7 cellular contexts compared by ENCODE assay signal in the genomic region with DNA sequence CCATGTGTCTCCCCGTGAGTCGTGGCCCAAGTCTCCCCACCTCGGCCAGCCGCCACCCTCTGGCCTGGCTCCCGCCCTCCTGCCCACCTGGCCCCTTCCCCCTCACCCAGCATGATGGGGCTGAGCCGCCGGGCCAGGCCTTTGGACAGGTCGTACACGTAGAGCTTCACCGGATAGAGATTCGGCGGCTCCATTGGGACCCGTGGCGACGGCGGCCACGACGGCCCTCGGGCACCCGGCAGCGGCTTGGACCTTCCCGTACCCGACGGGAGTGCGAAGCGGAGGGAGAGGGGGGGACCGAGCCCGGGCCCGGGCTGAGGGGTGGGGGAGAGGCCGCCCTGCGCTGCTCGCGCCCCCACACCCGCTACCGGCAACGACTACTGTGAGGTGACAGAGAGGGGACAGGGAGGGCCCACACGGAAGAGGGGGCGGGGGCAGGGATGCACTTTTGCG. TPM values are rescaled to one million over a fixed set of nuclear protein-coding genes. Genes with fewer than 3 reads are reported as not detected.
A peak's percentile ranks its signal among the peaks of the same experiment; 100 is the strongest.
DNase-seq lines count a peak whose midpoint lies in the region; ATAC-seq, FAIRE-seq and TF ChIP-seq lines count a peak whose summit lies in the region.

DESI1 (minus strand) TSS at position 398 of the 453 bp plus-strand sequence; CDS start at position 194, 204 bp downstream.

- 0% methylated on average over 7 of the region's 39 CpGs for WGBS in HepG2 (ENCODE audit: low lambda C conversion rate)

- POLR2A ChIA-PET in HepG2 (lab: Yijun Ruan, JAX), result interaction anchor here (0.7 to 5.2 kb wide), 34 partner anchors 8 to 326 kb away, joined by 3 to 78 read pairs (median 5); partner anchors contain the start of genes CENPM, CSDC2, PHF5A and PMM1

- H3K4me3 ChIP-seq in NB4 (ENCODE audit: low read depth, low read length) (peak within 1 kb of the TSS; percentile 96), cardiac fibroblast (replicated peaks in 1 of 2; ENCODE audit: low read depth in 2 of 2, low read length in 2 of 2) (peak within 1 kb of the TSS; percentile 96 to 100), HepG2 (replicated peaks in 1 of 3; ENCODE audit: insufficient read depth in 1 of 3, low read depth in 2 of 3, low read length in 3 of 3) (peak within 1 kb of the TSS; percentile 82 to 94 (median 85))

- CTCF ChIA-PET in HepG2 (lab: Yijun Ruan, JAX; ENCODE audit: low intra/inter-chr PET ratio, low total read pairs), result no interaction called here

- TF ChIP-seq POLR2A in GM18505 (IDR thresholded peaks at IDR 0.05; ENCODE audit: borderline replicate concordance, extremely low read depth, insufficient read depth, insufficient read length) (peak; percentile 96), NB4 (IDR thresholded peaks at IDR 0.05; ENCODE audit: extremely low read depth, insufficient read length) (peak; percentile 51), HepG2 (IDR thresholded peaks at IDR 0.05; ENCODE audit: insufficient read depth in 1 of 2, low read depth in 2 of 2, low read length in 2 of 2) (peak; percentile 67 to 82; a peak in 3 of 4 replicates)

- H3K36me3 ChIP-seq in HepG2 (replicated peaks in 1 of 2; ENCODE audit: control insufficient read depth in 1 of 2, insufficient read depth in 2 of 2, low read length in 2 of 2), result peaks cover 0 to 18% of the 10 kb centered on the region in 2 experiments; a peak in 2 of 5 replicates

- H3K4me1 ChIP-seq in HepG2 (ENCODE audit: insufficient read depth, low read length), result peaks cover 74% of the 10 kb centered on the region

- H3K27me3 ChIP-seq in HepG2 (ENCODE audit: control insufficient read depth in 1 of 2, insufficient read depth in 2 of 2, low read length in 2 of 2), result no peaks in the 10 kb centered on the region; a peak in 1 of 5 replicates

- no peak for TF ChIP-seq CTCF in NB4 (IDR thresholded peaks at IDR 0.05; ENCODE audit: low read depth, low read length)
- TF ChIP-seq CTCF in cardiac fibroblast (IDR thresholded peaks at IDR 0.05; ENCODE audit: low read depth, low read length), result no peak
- no peak for TF ChIP-seq CTCF in HepG2 (CRISPR knock-in tag; IDR thresholded peaks at IDR 0.05)

- in situ Hi-C loops in HepG2 (cut with HindIII; ENCODE audit: extremely low pct_ligation_motif_present, low pct_unique_long_range_greater_than_20kb), result no loop called here

- peaks cover 50% of the 10 kb centered on the region for H3K79me2 ChIP-seq in HepG2 (ENCODE audit: insufficient read depth, low read length)

- H4K20me1 ChIP-seq in HepG2 (ENCODE audit: insufficient read depth, low read length), result peaks cover 11% of the 10 kb centered on the region

- TF ChIP-seq RAD21 in HepG2 (CRISPR knock-in tag; IDR thresholded peaks at IDR 0.05), result no peak

- BruUV-seq in HepG2 (replicated peaks; lab: Mats Ljungman, UMichigan), result no TSS peak

- no peak within 1 kb of the TSS for H2AFZ ChIP-seq in HepG2 (ENCODE audit: low read length)

- no peak for DNase-seq in H4 (ENCODE audit: low spot score)
- no peak for DNase-seq in NB4 (ENCODE audit: low read depth)
- DNase-seq in cardiac fibroblast (ENCODE audit: low read depth in 2 of 2), result peak in 1 of 2 donors; percentile 19
- peak; percentile 21 for DNase-seq in HepG2 (ENCODE audit: low spot score)
- DNase-seq in substantia nigra (lab: John Stamatoyannopoulos, UW), result peak in 5 of 49 donors; percentile 44 to 84 (median 49)
- DNase-seq in foreskin melanocyte, result no peak

- no peaks in the 10 kb centered on the region for H3K9me3 ChIP-seq in HepG2 (ENCODE audit: low read length)

- TF ChIP-seq EP300 in HepG2 (IDR thresholded peaks at IDR 0.05; ENCODE audit: low read depth in 2 of 2, low read length in 2 of 2) (no peak), HepG2 (CRISPR knock-in tag; IDR thresholded peaks at IDR 0.05; ENCODE audit: borderline replicate concordance) (no peak)

- FAIRE-seq in HepG2 (lab: Jason Lieb, UNC), result no peak

- H3K4me2 ChIP-seq in HepG2 (ENCODE audit: low read depth, low read length), result peak within 1 kb of the TSS; percentile 95

- peak within 1 kb of the TSS; percentile 99 for H3K9ac ChIP-seq in HepG2 (ENCODE audit: insufficient read depth, low read depth, low read length)

- H3K27ac ChIP-seq in HepG2 (ENCODE audit: extremely low read length, insufficient read depth, low read length) (peak within 1 kb of the TSS; percentile 97), substantia nigra (ENCODE audit: low read depth, low read length, poor library complexity, severe bottlenecking) (peak within 1 kb of the TSS; percentile 95)

- peak; percentile 21 for ATAC-seq in GM18505 (IDR thresholded peaks at IDR 0.05; ENCODE audit: unreplicated experiment)
- ATAC-seq in HepG2, result peak; percentile 87

- intact Hi-C loops in HepG2 (cut with micrococcal nuclease; ENCODE audit: unreplicated experiment), result no loop called here

TF ChIP-seq in HepG2, 621 proteins besides CTCF, POLR2A, EP300 and RAD21 (continues in another document):
- TF ChIP-seq ZNF142 (CRISPR knock-in tag; IDR thresholded peaks at IDR 0.05), result 0 out of 2 replicates have a peak, but pooled peaks have one; percentile 30
- no peak for TF ChIP-seq E2F2 (CRISPR knock-in tag; IDR thresholded peaks at IDR 0.05; ENCODE audit: borderline replicate concordance)
- no peak for TF ChIP-seq SRY (CRISPR knock-in tag; IDR thresholded peaks at IDR 0.05)

RNA-seq across cellular contexts. Expression of gene DESI1, which starts in this region (rescaled TPM):
- total RNA-seq in H4 (2014; rRNA removed; shearing (Covaris generic)), result 23.1 and 28.1 TPM in 2 replicates
- total RNA-seq in HepG2 (2016; rRNA removed; fragmentation: Illumina TruSeq; extraction: Trizol), result 19.3 and 21.6 TPM in 2 replicates
- total RNA-seq in HepG2 (2016; cell fraction: cytosol; rRNA removed; fragmentation: Illumina TruSeq; extraction: Trizol; ENCODE audit: low read depth), result 10.7 and 14.0 TPM in 2 replicates
- total RNA-seq in HepG2 (2016; cell fraction: insoluble cytoplasmic fraction; rRNA removed; fragmentation: Illumina TruSeq; extraction: Trizol), result 18.7 and 21.0 TPM in 2 replicates
- total RNA-seq in HepG2 (2016; cell fraction: membrane; rRNA removed; fragmentation: Illumina TruSeq; extraction: Trizol), result 20.4 and 22.8 TPM in 2 replicates
- total RNA-seq in HepG2 (2016; cell fraction: nucleus; rRNA removed; fragmentation: Illumina TruSeq; extraction: Trizol), result 19.0 and 20.5 TPM in 2 replicates
- 29.2 and 34.2 TPM in 2 replicates for polyA plus RNA-seq in HepG2 (2011; rRNA removed)
- polyA plus RNA-seq in HepG2 (2011; cell fraction: cytosol; rRNA removed), result 20.1 and 22.1 TPM in 2 replicates
- 41.4 and 55.5 TPM in 2 replicates for polyA plus RNA-seq in HepG2 (2011; cell fraction: nucleus; rRNA removed)
- 17.3 and 22.8 TPM in 2 replicates for polyA plus RNA-seq in HepG2 (2012)
- 20.0 and 28.7 TPM in 2 replicates for polyA plus RNA-seq in HepG2 (2016; cell fraction: cytosol; fragmentation: Illumina TruSeq; extraction: Trizol; ENCODE audit: low read depth)
- 23.9 and 26.6 TPM in 2 replicates for polyA plus RNA-seq in HepG2 (2016; cell fraction: insoluble cytoplasmic fraction; fragmentation: Illumina TruSeq; extraction: Trizol; ENCODE audit: low read depth)
- polyA plus RNA-seq in HepG2 (2016; cell fraction: membrane; fragmentation: Illumina TruSeq; extraction: Trizol; ENCODE audit: low read depth), result 30.2 and 33.5 TPM in 2 replicates
- polyA plus RNA-seq in HepG2 (2016; cell fraction: nucleus; fragmentation: Illumina TruSeq; extraction: Trizol; ENCODE audit: insufficient read depth, low read depth), result 57.4 and 61.7 TPM in 2 replicates
- polyA minus RNA-seq in HepG2 (2011; rRNA and poly(A)+ RNA removed; ENCODE audit: low replicate concordance), result 47.2 and 80.3 TPM in 2 replicates
- polyA minus RNA-seq in HepG2 (2011; cell fraction: cytosol; rRNA and poly(A)+ RNA removed), result 15.8 TPM in 2 replicates
- 24.3 and 36.3 TPM in 2 replicates for polyA minus RNA-seq in HepG2 (2011; cell fraction: nucleus; rRNA and poly(A)+ RNA removed)
